8 cellular contexts compared by ENCODE assay signal in genomic region chr16:3158498-3159314, GRCh38. TPM values are rescaled to one million over a fixed set of nuclear protein-coding genes. Genes with fewer than 3 reads are reported as not detected.
DNase-seq lines count a peak whose midpoint lies in the region; ATAC-seq and TF ChIP-seq lines count a peak whose summit lies in the region.

No MANE protein-coding gene starts in this region.

- in situ Hi-C loops in HAP-1 (cut with MboI; ENCODE audit: low sequenced_read_pairs): no loop called here

- intact Hi-C loops in breast epithelium (cut with DNase I; ENCODE audit: low total_unique reads) (no loop called here), spleen (cut with DNase I; ENCODE audit: low total_unique reads) (no loop called here)

- WGBS in spleen, 5 donors: 0 to 1% (median 0%) methylated on average over 44 to 71 of the region's 72 CpGs

- TF ChIP-seq POLR2A in breast epithelium (IDR thresholded peaks at IDR 0.05) (no peak), spleen (IDR thresholded peaks at IDR 0.05) (no peak)

- no peaks in the 10 kb centered on the region for H3K27me3 ChIP-seq in HAP-1 (ENCODE audit: low read depth)
- H3K27me3 ChIP-seq in WERI-Rb-1 (ENCODE audit: insufficient read depth, low read depth, severe bottlenecking): peaks cover 2% of the 10 kb centered on the region
- H3K27me3 ChIP-seq in breast epithelium: no peaks in the 10 kb centered on the region
- peaks cover 0 to 34% (median 0%) of the 10 kb centered on the region in 7 donors for H3K27me3 ChIP-seq in spleen (replicated peaks in 1 of 7)

- peak overlapping the region; percentile 58 for H3K4me3 ChIP-seq in HAP-1
- H3K4me3 ChIP-seq in WERI-Rb-1 (ENCODE audit: low read depth, low read length): peak overlapping the region; percentile 62
- peak overlapping the region; percentile 81 to 95 (median 88) for H3K4me3 ChIP-seq in breast epithelium
- H3K4me3 ChIP-seq in spleen: peak overlapping the region; percentile 48 to 90 (median 68)

- H3K9me3 ChIP-seq in HAP-1 (no peaks in the 10 kb centered on the region), WERI-Rb-1 (ENCODE audit: severe bottlenecking) (no peaks in the 10 kb centered on the region), breast epithelium (no peaks in the 10 kb centered on the region), spleen (peaks cover 0 to 32% (median 20%) of the 10 kb centered on the region in 8 donors)

- H3K4me1 ChIP-seq in HAP-1: no peaks in the 10 kb centered on the region
- H3K4me1 ChIP-seq in breast epithelium: no peaks in the 10 kb centered on the region
- peaks cover 0 to 39% (median 24%) of the 10 kb centered on the region in 6 donors for H3K4me1 ChIP-seq in spleen

- TF ChIP-seq CTCF in WERI-Rb-1 (IDR thresholded peaks at IDR 0.05; ENCODE audit: low read depth, low read length) (no peak), breast epithelium (IDR thresholded peaks at IDR 0.05) (no peak), spleen (IDR thresholded peaks at IDR 0.05 in 8 of 11, conservative IDR thresholded peaks at IDR 0.05 in 3 of 11) (no peak)

- H3K36me3 ChIP-seq in HAP-1 (replicated peaks): no peaks in the 10 kb centered on the region
- H3K36me3 ChIP-seq in WERI-Rb-1: no peaks in the 10 kb centered on the region
- no peaks in the 10 kb centered on the region for H3K36me3 ChIP-seq in breast epithelium
- no peaks in the 10 kb centered on the region for H3K36me3 ChIP-seq in spleen

- no peak for ATAC-seq in HG02973 (IDR thresholded peaks at IDR 0.05; ENCODE audit: unreplicated experiment)

- DNase-seq in DMS153 (lab: John Stamatoyannopoulos, UW): peak; percentile 64
- DNase-seq in HAP-1 (ENCODE audit: low spot score in 2 of 2): peak; percentile 84 to 97
- DNase-seq in NCI-H1930 (lab: John Stamatoyannopoulos, UW): peak; percentile 64 to 78
- DNase-seq in WERI-Rb-1: peak; percentile 78
- peak; percentile 89 to 98 for DNase-seq in breast epithelium (ENCODE audit: low spot score in 2 of 2)
- DNase-seq in iPS-NIHi7 (ENCODE audit: extremely low spot score): peak; percentile 68
- DNase-seq in spleen: peak; percentile 95

- H3K27ac ChIP-seq in WERI-Rb-1: no peak overlapping the region
- peak overlapping the region; percentile 93 for H3K27ac ChIP-seq in breast epithelium
- H3K27ac ChIP-seq in spleen: peak overlapping the region; percentile 85 to 93 (median 87)

RNA-seq across cellular contexts. Expression of gene ZNF213, which starts 23.9 kb away (rescaled TPM):
- total RNA-seq in breast epithelium (1 to 10 TPM; 4.0 to 5.6 (median 5.6) TPM), spleen (10 to 100 TPM in 1 of 7 donors, 1 to 10 TPM in 6; 6.8 to 11.4 (median 7.9) TPM)
- polyA plus RNA-seq in spleen: 1 to 10 TPM; 2.4 to 5.9 (median 2.9) TPM

RNA-seq across cellular contexts. Expression of gene OR1F1, which starts 29.3 kb away (rescaled TPM):
- not detected for total RNA-seq in breast epithelium
- total RNA-seq in spleen: not detected
- polyA plus RNA-seq in spleen: not detected

RNA-seq across cellular contexts. Expression of gene ZNF205, which starts 46.3 kb away (rescaled TPM):
- total RNA-seq in breast epithelium: 10 to 100 TPM; 12.5 to 18.9 (median 13.4) TPM
- 10 to 100 TPM in 1 of 7 donors, 1 to 10 TPM in 6; 4.1 to 10.4 (median 5.3) TPM for total RNA-seq in spleen
- polyA plus RNA-seq in spleen: 10 to 100 TPM in 1 of 3 donors, 1 to 10 TPM in 2; 3.5 to 14.2 (median 6.9) TPM

RNA-seq across cellular contexts. Expression of gene ZSCAN10, which starts 59.6 kb away (rescaled TPM):
- total RNA-seq in breast epithelium (not detected), spleen (under 1 TPM in 1 of 7 donors, not detected in 6; 0.85 TPM)
- under 1 TPM in 2 of 3 donors, not detected in 1; 0.02 to 0.06 TPM for polyA plus RNA-seq in spleen
